8 cellular contexts compared by ENCODE assay signal in genomic region chr12:95218164-95218851, GRCh38. TPM values are rescaled to one million over a fixed set of nuclear protein-coding genes. Genes with fewer than 3 reads are reported as not detected.
DNase-seq lines count a peak whose midpoint lies in the region; ATAC-seq and TF ChIP-seq lines count a peak whose summit lies in the region.

No MANE protein-coding gene starts in this region.

- H3K27ac Mint-ChIP-seq in central memory CD8-positive, alpha-beta T cell (ENCODE audit: low read depth), result peak overlapping the region; percentile 96

- peak; percentile 0 for ATAC-seq in GM18498 (IDR thresholded peaks at IDR 0.05; ENCODE audit: unreplicated experiment)
- no peak; the same call in 1 of the 3 replicates for ATAC-seq in RWPE2 (ENCODE audit: low read depth)
- peak; percentile 7 for ATAC-seq in central memory CD8-positive, alpha-beta T cell (replicated peaks; ENCODE audit: extremely low read depth, poor library complexity, severe bottlenecking)

- no peak for TF ChIP-seq POLR2A in lower leg skin (IDR thresholded peaks at IDR 0.05)

- peak overlapping the region; percentile 80 for H3K27ac ChIP-seq in RWPE2 (ENCODE audit: poor library complexity, severe bottlenecking)

- peaks cover 32% of the 10 kb centered on the region for H3K4me1 Mint-ChIP-seq in central memory CD8-positive, alpha-beta T cell

- peaks cover 16% of the 10 kb centered on the region for H3K36me3 Mint-ChIP-seq in central memory CD8-positive, alpha-beta T cell (ENCODE audit: insufficient read depth)

- H3K9me3 ChIP-seq in RWPE2 (ENCODE audit: severe bottlenecking), result no peaks in the 10 kb centered on the region

- no peaks in the 10 kb centered on the region for H3K27me3 ChIP-seq in RWPE2 (ENCODE audit: insufficient read depth, poor library complexity, severe bottlenecking)

- peaks cover 9% of the 10 kb centered on the region for H3K27me3 Mint-ChIP-seq in central memory CD8-positive, alpha-beta T cell

- DNase-seq in AG10803 (ENCODE audit: low read depth), result peak; percentile 72
- peak; percentile 82 for DNase-seq in KG1 (lab: John Stamatoyannopoulos, UW)
- DNase-seq in RWPE2 (ENCODE audit: low spot score), result no peak
- peak; percentile 23 to 31 for DNase-seq in central memory CD8-positive, alpha-beta T cell (ENCODE audit: low spot score in 2 of 2)
- DNase-seq in lower leg skin (ENCODE audit: low spot score in 2 of 2), result peak in 1 of 2 donors; percentile 82
- peak; percentile 71 for DNase-seq in superior temporal gyrus (ENCODE audit: extremely low spot score)
- DNase-seq in islet precursor cell, result no peak

- H3K36me3 ChIP-seq in RWPE2 (ENCODE audit: low read depth), result peaks cover 36% of the 10 kb centered on the region

- TF ChIP-seq CTCF in AG10803 (conservative IDR thresholded peaks at IDR 0.05; ENCODE audit: low read length), result no peak
- TF ChIP-seq CTCF in RWPE2 (IDR thresholded peaks at IDR 0.05; ENCODE audit: poor library complexity, severe bottlenecking), result no peak
- TF ChIP-seq CTCF in lower leg skin (IDR thresholded peaks at IDR 0.05), result no peak

- 0 to 1% methylated on average over 27 to 29 of the region's 29 CpGs for WGBS in lower leg skin, 2 donors

- no peaks in the 10 kb centered on the region for H3K9me3 Mint-ChIP-seq in central memory CD8-positive, alpha-beta T cell

- H3K4me1 ChIP-seq in RWPE2 (ENCODE audit: insufficient read depth, poor library complexity, severe bottlenecking), result peaks cover 40% of the 10 kb centered on the region

- H3K4me3 ChIP-seq in AG10803 (ENCODE audit: low read length), result peak overlapping the region; percentile 93
- peak overlapping the region; percentile 76 for H3K4me3 ChIP-seq in RWPE2 (ENCODE audit: severe bottlenecking)
- H3K4me3 ChIP-seq in lower leg skin (ENCODE audit: low read depth, poor library complexity, severe bottlenecking), result peak overlapping the region; percentile 79

- peak overlapping the region; percentile 91 for H3K4me3 Mint-ChIP-seq in central memory CD8-positive, alpha-beta T cell

- intact Hi-C loops in lower leg skin (cut with DNase I; ENCODE audit: low total_unique reads), result loop anchor here (5.0 kb wide), 1 partner anchor 581 kb away; no protein-coding TSS in a partner anchor

RNA-seq across cellular contexts. Expression of gene VEZT, which starts 0.7 kb away (rescaled TPM):
- total RNA-seq in lower leg skin, result 10 to 100 TPM; 40.6 to 95.9 (median 46.4) TPM

RNA-seq across cellular contexts. Expression of gene FGD6, which starts 1.0 kb away (rescaled TPM):
- 10 to 100 TPM; 13.9 to 19.1 (median 14.7) TPM for total RNA-seq in lower leg skin

Comparison
In these comparisons a context has a peak if more than half of its experiments do, and no peak if none do; other contexts are left out.
1. DNase-seq: peak in AG10803 (single experiment), KG1 (single experiment), central memory CD8-positive, alpha-beta T cell (2 of 2) and superior temporal gyrus (single experiment); none in RWPE2 (single experiment) and islet precursor cell (single experiment).
2. Peak in every context shown above with its lines, with median percentiles within 50 percentile points of each other: H3K4me3 ChIP-seq.